In the genomic region with DNA sequence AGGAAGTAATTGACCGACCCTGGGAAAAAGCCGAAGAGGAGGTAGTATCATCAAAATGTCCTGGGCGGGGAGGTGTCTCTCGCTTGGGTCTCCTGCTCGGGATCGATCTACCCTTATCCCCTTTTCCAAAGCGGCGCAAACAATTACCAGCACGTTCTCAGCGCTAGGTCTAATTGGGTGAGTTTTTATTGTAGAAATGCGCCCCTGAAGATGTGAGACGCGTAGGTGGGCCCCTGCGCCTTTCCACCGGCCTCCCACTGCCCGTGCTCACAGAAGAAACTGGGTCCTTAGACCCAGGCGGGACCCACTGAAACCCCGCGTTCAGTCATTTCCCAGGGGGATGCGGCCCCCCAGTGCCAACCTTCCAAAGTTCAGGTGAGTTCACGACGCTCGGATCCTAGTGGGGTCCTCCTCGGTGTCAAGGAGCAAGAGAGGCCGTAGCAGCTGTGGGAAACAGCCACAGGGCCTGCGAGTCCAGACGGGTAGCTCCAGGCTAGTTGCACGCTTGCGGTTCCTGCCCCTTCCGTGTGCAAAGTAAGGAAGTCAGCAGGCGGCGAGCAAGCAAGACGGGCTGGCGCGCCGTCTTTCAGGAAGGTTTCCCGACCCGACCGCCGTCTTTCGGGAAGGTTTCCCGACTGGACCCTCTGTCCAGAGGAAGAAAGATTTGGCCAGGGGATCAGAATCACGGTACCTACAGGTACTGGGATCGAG, we compare ENCODE assay signal across 10 cellular contexts. TPM values are rescaled to one million over a fixed set of nuclear protein-coding genes. Genes with fewer than 3 reads are reported as not detected.
DNase-seq lines count a peak whose midpoint lies in the region; ATAC-seq and TF ChIP-seq lines count a peak whose summit lies in the region.
"Had no signal": no experiment of that assay in that cellular context is flagged by ENCODE, and none has a peak within 500 bp of the region (broad histone marks: within the 10 kb centered on the region; RNA-seq: fewer than 3 reads in every experiment).

No MANE protein-coding gene starts in this region.

- no peaks in the 10 kb centered on the region for H3K4me1 ChIP-seq in RWPE2 (ENCODE audit: insufficient read depth, poor library complexity, severe bottlenecking)
- H3K4me1 ChIP-seq in trophoblast cell (ENCODE audit: control insufficient read depth in 1 of 2, insufficient read depth in 2 of 2, low read length in 2 of 2), result peaks cover 8 to 23% of the 10 kb centered on the region in 2 experiments

- H2AFZ ChIP-seq in trophoblast cell (ENCODE audit: insufficient read depth, low read length, poor library complexity), result peak overlapping the region; percentile 48

- no CpG with 5 or more reads among the region's 44 CpGs for WGBS in trophoblast cell (ENCODE audit: extremely low coverage, insufficient coverage, insufficient read length)

- no peak overlapping the region for H2BK12ac ChIP-seq in trophoblast cell (ENCODE audit: low read length)

- no peak overlapping the region for H3K27ac Mint-ChIP-seq in glutamatergic neuron (ENCODE audit: unreplicated experiment)
- H3K27ac Mint-ChIP-seq: stimulated activated memory B cell treated with anti-CD40 and anti-IgM and Interleukin-4, amounts not matched to agents 10 μg/mL and 1 μg/mL and 100 μg/mL, for 72 hours had no signal

- H3K79me2 ChIP-seq in trophoblast cell (ENCODE audit: control insufficient read depth, insufficient read depth, low read length, poor library complexity), result no peaks in the 10 kb centered on the region

- H4K91ac ChIP-seq in trophoblast cell (ENCODE audit: low read depth, low read length), result peak overlapping the region; percentile 53

- H2AK5ac ChIP-seq in trophoblast cell (ENCODE audit: low read length), result no peak overlapping the region

- peak; percentile 53 for ATAC-seq in RWPE2 (ENCODE audit: low read depth)
- ATAC-seq in GM21825 (IDR thresholded peaks at IDR 0.05; ENCODE audit: unreplicated experiment), result no peak
- ATAC-seq: stimulated activated memory B cell treated with anti-CD40 and anti-IgM and Interleukin-4, amounts not matched to agents 10 μg/mL and 1 μg/mL and 100 μg/mL, for 72 hours had no signal

- H3K23ac ChIP-seq in trophoblast cell (ENCODE audit: low read length), result no peak overlapping the region

- H3K36me3 ChIP-seq in RWPE2 (ENCODE audit: low read depth) (peaks cover 11% of the 10 kb centered on the region), trophoblast cell (ENCODE audit: control insufficient read depth in 1 of 2, insufficient read depth in 2 of 2, low read length in 2 of 2) (peaks cover 3 to 12% of the 10 kb centered on the region in 2 experiments)

- peaks cover 8% of the 10 kb centered on the region for H3K36me3 Mint-ChIP-seq in glutamatergic neuron (ENCODE audit: unreplicated experiment)

- H4K12ac ChIP-seq in trophoblast cell (ENCODE audit: low read depth, low read length), result no peak overlapping the region

- peaks cover 40% of the 10 kb centered on the region for H3K27me3 ChIP-seq in RWPE2 (ENCODE audit: insufficient read depth, poor library complexity, severe bottlenecking)
- H3K27me3 ChIP-seq in trophoblast cell (ENCODE audit: insufficient read depth, low read length), result peaks cover 9% of the 10 kb centered on the region

- H3K14ac ChIP-seq in trophoblast cell (ENCODE audit: low read length), result peak overlapping the region; percentile 18

- H3K4ac ChIP-seq in trophoblast cell (ENCODE audit: low read depth, low read length), result no peak overlapping the region

- H3K9ac ChIP-seq in trophoblast cell (ENCODE audit: low read length), result no peak overlapping the region

- H4K8ac ChIP-seq in trophoblast cell (ENCODE audit: low read depth, low read length), result no peak overlapping the region

- H3K4me2 ChIP-seq in trophoblast cell (ENCODE audit: low read length), result peak overlapping the region; percentile 83

- no peak overlapping the region for H2BK5ac ChIP-seq in trophoblast cell (ENCODE audit: low read depth, low read length, poor library complexity)

- peak overlapping the region; percentile 13 for H3K4me3 ChIP-seq in RWPE2 (ENCODE audit: severe bottlenecking)
- H3K4me3 ChIP-seq in trophoblast cell (ENCODE audit: low read depth, low read length), result peak overlapping the region; percentile 64

- H3K27ac ChIP-seq in RWPE2 (ENCODE audit: poor library complexity, severe bottlenecking), result no peak overlapping the region
- H3K27ac ChIP-seq in trophoblast cell (ENCODE audit: low read depth, low read length), result no peak overlapping the region

- H2BK120ac ChIP-seq in trophoblast cell (ENCODE audit: insufficient read depth, low read length, poor library complexity), result no peak overlapping the region

- peaks cover 6% of the 10 kb centered on the region for H3K9me3 Mint-ChIP-seq in glutamatergic neuron (ENCODE audit: unreplicated experiment)
- H3K9me3 Mint-ChIP-seq: stimulated activated memory B cell treated with anti-CD40 and anti-IgM and Interleukin-4, amounts not matched to agents 10 μg/mL and 1 μg/mL and 100 μg/mL, for 72 hours had no signal

- H3K4me3 Mint-ChIP-seq in glutamatergic neuron (ENCODE audit: unreplicated experiment), result peak overlapping the region; percentile 71
- H3K4me3 Mint-ChIP-seq: stimulated activated memory B cell treated with anti-CD40 and anti-IgM and Interleukin-4, amounts not matched to agents 10 μg/mL and 1 μg/mL and 100 μg/mL, for 72 hours had no signal

- H3K9me3 ChIP-seq in RWPE2 (ENCODE audit: severe bottlenecking) (no peaks in the 10 kb centered on the region), trophoblast cell (ENCODE audit: insufficient read depth, low read depth, low read length) (peaks cover 3% of the 10 kb centered on the region)

- H3K27me3 Mint-ChIP-seq in glutamatergic neuron (ENCODE audit: unreplicated experiment), result peaks cover 26% of the 10 kb centered on the region

- peaks cover 3% of the 10 kb centered on the region for H3K79me1 ChIP-seq in trophoblast cell (ENCODE audit: low read length)

- DNase-seq in EL, result peak; percentile 19
- DNase-seq in RWPE2 (ENCODE audit: low spot score), result no peak
- DNase-seq in glutamatergic neuron, result peak; percentile 41
- peak; percentile 16 to 19 for DNase-seq in trophoblast cell
- no peak for DNase-seq in COR-L47 (lab: John Stamatoyannopoulos, UW)
- no peak for DNase-seq in germinal center (ENCODE audit: low spot score)
- no peak for DNase-seq in pons (ENCODE audit: low spot score)
- DNase-seq: MV-4-11 had no signal

- H3K4me1 Mint-ChIP-seq in glutamatergic neuron (ENCODE audit: low read depth, unreplicated experiment), result peaks cover 9% of the 10 kb centered on the region
- H3K4me1 Mint-ChIP-seq: stimulated activated memory B cell treated with anti-CD40 and anti-IgM and Interleukin-4, amounts not matched to agents 10 μg/mL and 1 μg/mL and 100 μg/mL, for 72 hours had no signal

- no peak overlapping the region for H3K18ac ChIP-seq in trophoblast cell (ENCODE audit: low read length)

- TF ChIP-seq CTCF in RWPE2 (IDR thresholded peaks at IDR 0.05; ENCODE audit: poor library complexity, severe bottlenecking) (no peak), glutamatergic neuron (IDR thresholded peaks at IDR 0.05; ENCODE audit: partially characterized antibody, unreplicated experiment) (no peak)

RNA-seq across cellular contexts. Expression of gene SMIM32, which starts 1.5 kb away (rescaled TPM):
- total RNA-seq in glutamatergic neuron (ENCODE audit: unreplicated experiment), result not detected
- polyA plus RNA-seq in trophoblast cell (2013), result 2.0 and 2.4 TPM in 2 replicates

RNA-seq across cellular contexts. Expression of gene SMAD5, which starts 58.8 kb away (rescaled TPM):
- total RNA-seq in glutamatergic neuron (ENCODE audit: unreplicated experiment), result 36.9 TPM
- polyA plus RNA-seq in trophoblast cell (2013), result 16.4 and 16.7 TPM in 2 replicates

Comparison
In these comparisons a context has a peak if more than half of its experiments do, and no peak if none do; other contexts are left out.
1. DNase-seq: peak in EL (single experiment), glutamatergic neuron (single experiment) and trophoblast cell (2 of 2); none in RWPE2 (single experiment), COR-L47 (single experiment), germinal center (single experiment) and pons (single experiment).